23 cellular contexts compared by ENCODE assay signal in genomic region chr11:75169101-75169885, GRCh38. TPM values are rescaled to one million over a fixed set of nuclear protein-coding genes. Genes with fewer than 3 reads are reported as not detected.
DNase-seq lines count a peak whose midpoint lies in the region; FAIRE-seq and TF ChIP-seq lines count a peak whose summit lies in the region.
"Had no signal": no experiment of that assay in that cellular context is flagged by ENCODE, and none has a peak within 500 bp of the region (broad histone marks: within the 10 kb centered on the region; RNA-seq: fewer than 3 reads in every experiment).

No MANE protein-coding gene starts in this region.

- H3K27me3 Mint-ChIP-seq in chondrocyte (ENCODE audit: low read depth) = peaks cover 5% of the 10 kb centered on the region
- H3K27me3 Mint-ChIP-seq: CD4-positive, alpha-beta T cell; IgD-negative memory B cell had no signal

- H3K9ac ChIP-seq in BLaER1 treated with 17β-estradiol and CSF1 and Interleukin-3, amounts not matched to agents 10 nM and 100 nM = peak overlapping the region in 2 of 11 experiments; percentile 1 to 61; a peak in 2 of 22 replicates
- H3K9ac ChIP-seq in mucosa of rectum (ENCODE audit: low read depth in 1 of 2, low read length in 2 of 2) = peak overlapping the region in 1 of 2 donors; percentile 35

- H3K4me3 ChIP-seq in BLaER1 treated with 17β-estradiol and CSF1 and Interleukin-3, amounts not matched to agents 10 nM and 100 nM = no peak overlapping the region
- H3K4me3 ChIP-seq in mucosa of rectum (ENCODE audit: low read length in 2 of 2) (no peak overlapping the region), transverse colon (no peak overlapping the region), adrenal gland (no peak overlapping the region)
- H3K4me3 ChIP-seq: GM12878, HAP-1, SJCRH30 had no signal

- no peaks in the 10 kb centered on the region for H3K4me1 Mint-ChIP-seq in chondrocyte (ENCODE audit: low read depth)

- H3K27me3 ChIP-seq in BLaER1 treated with 17β-estradiol and CSF1 and Interleukin-3, amounts not matched to agents 10 nM and 100 nM = no peaks in the 10 kb centered on the region
- H3K27me3 ChIP-seq in mucosa of rectum (ENCODE audit: control insufficient read depth in 2 of 2, insufficient read depth in 2 of 2, low read length in 2 of 2) = no peaks in the 10 kb centered on the region
- H3K27me3 ChIP-seq in transverse colon = no peaks in the 10 kb centered on the region
- no peaks in the 10 kb centered on the region for H3K27me3 ChIP-seq in adrenal gland
- H3K27me3 ChIP-seq: BE2C, SJCRH30 had no signal

- intact Hi-C loops in transverse colon (cut with DNase I; ENCODE audit: low total_unique reads) (no loop called here), adrenal gland (cut with DNase I) (no loop called here)

- peaks cover 0 to 99% (median 0%) of the 10 kb centered on the region in 11 experiments; a peak in 6 of 22 replicates for H3K36me3 ChIP-seq in BLaER1 treated with 17β-estradiol and CSF1 and Interleukin-3, amounts not matched to agents 10 nM and 100 nM
- H3K36me3 ChIP-seq in mucosa of rectum (ENCODE audit: control insufficient read depth in 2 of 2, insufficient read depth in 2 of 2, low read length in 2 of 2) (peaks cover 28 to 31% of the 10 kb centered on the region in 2 donors), transverse colon (no peaks in the 10 kb centered on the region), adrenal gland (replicated peaks in 1 of 2) (peaks cover 0 to 28% of the 10 kb centered on the region in 2 donors)
- H3K36me3 ChIP-seq: BE2C, HAP-1, SJCRH30 had no signal

- in situ Hi-C loops in transverse colon (cut with MboI; ENCODE audit: low pct_ligation_motif_present in 1 of 4, low pct_unique_long_range_greater_than_20kb in 1 of 4, low sequenced_read_pairs in 3 of 4) = no loop called here

- TF ChIP-seq POLR2A in transverse colon (IDR thresholded peaks at IDR 0.05) (no peak), H54 (IDR thresholded peaks at IDR 0.05; ENCODE audit: low read depth, low read length) (no peak), adrenal gland (IDR thresholded peaks at IDR 0.05) (no peak)

- FAIRE-seq in H54 (lab: Jason Lieb, UNC) = no peak
- FAIRE-seq: A204.1, GM12878 had no signal

- TF ChIP-seq EP300 in transverse colon (IDR thresholded peaks at IDR 0.05; ENCODE audit: low read depth) = no peak

- H3K4me3 Mint-ChIP-seq in chondrocyte (ENCODE audit: unreplicated experiment) = no peak overlapping the region
- H3K4me3 Mint-ChIP-seq: CD4-positive, alpha-beta T cell had no signal

- H3K9me3 Mint-ChIP-seq in chondrocyte (ENCODE audit: low read depth) = no peaks in the 10 kb centered on the region
- H3K9me3 Mint-ChIP-seq: CD4-positive, alpha-beta T cell; IgD-negative memory B cell had no signal

- WGBS in transverse colon (ENCODE audit: low coverage in 1 of 2), 2 donors = 55 to 73% methylated on average over 5 to 13 of the region's 13 CpGs
- WGBS in adrenal gland, 4 donors = 75 to 88% (median 84%) methylated on average over 9 to 13 of the region's 13 CpGs

- H3K9me3 ChIP-seq in BLaER1 treated with 17β-estradiol and CSF1 and Interleukin-3, amounts not matched to agents 10 nM and 100 nM (replicated peaks in 1 of 11) = no peaks in the 10 kb centered on the region
- H3K9me3 ChIP-seq in mucosa of rectum (ENCODE audit: control insufficient read depth in 2 of 2, low read length in 2 of 2) (no peaks in the 10 kb centered on the region), transverse colon (no peaks in the 10 kb centered on the region), adrenal gland (replicated peaks in 1 of 3) (no peaks in the 10 kb centered on the region)
- H3K9me3 ChIP-seq: BE2C, HAP-1, SJCRH30 had no signal

- peaks cover 37 to 99% (median 50%) of the 10 kb centered on the region in 10 experiments for H3K4me1 ChIP-seq in BLaER1 treated with 17β-estradiol and CSF1 and Interleukin-3, amounts not matched to agents 10 nM and 100 nM
- H3K4me1 ChIP-seq in mucosa of rectum (ENCODE audit: control insufficient read depth in 2 of 2, insufficient read depth in 2 of 2, low read length in 2 of 2) (peaks cover 25 to 30% of the 10 kb centered on the region in 2 donors), transverse colon (peaks cover 0 to 32% (median 20%) of the 10 kb centered on the region in 4 donors), adrenal gland (replicated peaks in 1 of 2) (peaks cover 0 to 2% of the 10 kb centered on the region in 2 donors)
- H3K4me1 ChIP-seq: HAP-1 had no signal

- H3K27ac Mint-ChIP-seq in chondrocyte (ENCODE audit: unreplicated experiment) = no peak overlapping the region
- H3K27ac Mint-ChIP-seq: CD4-positive, alpha-beta T cell; IgD-negative memory B cell had no signal

- peaks cover 2% of the 10 kb centered on the region for H3K36me3 Mint-ChIP-seq in chondrocyte (ENCODE audit: low read depth)

- peaks cover 0 to 30% (median 0%) of the 10 kb centered on the region in 11 experiments; a peak in 4 of 22 replicates for H4K20me1 ChIP-seq in BLaER1 treated with 17β-estradiol and CSF1 and Interleukin-3, amounts not matched to agents 10 nM and 100 nM

- peak overlapping the region; percentile 15 to 74 (median 52); a peak in 21 of 22 replicates for H3K4me2 ChIP-seq in BLaER1 treated with 17β-estradiol and CSF1 and Interleukin-3, amounts not matched to agents 10 nM and 100 nM

- peak; percentile 50 for DNase-seq in chondrocyte (ENCODE audit: low spot score)
- DNase-seq in transverse colon = no peak
- no peak for DNase-seq in SW 1271 (lab: John Stamatoyannopoulos, UW)
- DNase-seq in H54 (ENCODE audit: insufficient read length, low spot score) = no peak
- DNase-seq in adrenal gland = no peak
- DNase-seq: BE2C; CD4-positive, alpha-beta T cell; COR-L47; DMS 273 treated with DMSO at 0.1 percent for 48 hours; DMS79 treated with DMSO at 0.1 percent for 48 hours; MV-4-11; NCI-H1105 treated with DMSO at 0.1 percent for 48 hours; NCI-H2029 treated with DMSO at 0.1 percent for 48 hours; NCI-H345; NCI-H524 treated with DMSO at 0.1 percent for 48 hours; NCI-H82; SJCRH30 had no signal

- H3K27ac ChIP-seq in BLaER1 treated with 17β-estradiol and CSF1 and Interleukin-3, amounts not matched to agents 10 nM and 100 nM = peak overlapping the region in 1 of 11 experiments; percentile 5; a peak in 1 of 22 replicates
- peak overlapping the region; percentile 74 to 81 for H3K27ac ChIP-seq in mucosa of rectum (ENCODE audit: low read depth in 2 of 2, low read length in 2 of 2)
- H3K27ac ChIP-seq in transverse colon = peak overlapping the region; percentile 72 to 80 (median 73)
- H3K27ac ChIP-seq in adrenal gland = peak overlapping the region in 2 of 5 donors; percentile 1 to 63
- H3K27ac ChIP-seq: SJCRH30 had no signal

- TF ChIP-seq CTCF in chondrocyte (IDR thresholded peaks at IDR 0.05) (no peak), transverse colon (IDR thresholded peaks at IDR 0.05) (no peak), adrenal gland (IDR thresholded peaks at IDR 0.05) (no peak)

RNA-seq across cellular contexts. Expression of gene SLCO2B1, which starts 18.4 kb away (rescaled TPM):
- total RNA-seq in chondrocyte (6.0 to 19.5 TPM (median 19.2 TPM) in 3 replicates), transverse colon (100 to 1,000 TPM in 3 of 4 donors, 10 to 100 TPM in 1; 72.9 to 165 (median 111) TPM), adrenal gland (100 to 1,000 TPM in 7 of 8 donors, 10 to 100 TPM in 1; 63.8 to 234 (median 160) TPM)
- polyA plus RNA-seq in adrenal gland = 10 to 100 TPM; 13.0 to 24.3 (median 18.5) TPM
- total RNA-seq: CD4-positive, alpha-beta T cell had no signal
- polyA plus RNA-seq: IgD-negative memory B cell had no signal
